In genomic region chr9:1222511-1222910, GRCh38 we compare ENCODE assay signal across 18 cellular contexts.
DNase-seq lines count a peak whose midpoint lies in the region; ATAC-seq, FAIRE-seq and TF ChIP-seq lines count a peak whose summit lies in the region.
"Had no signal": no experiment of that assay in that cellular context is flagged by ENCODE, and none has a peak within 500 bp of the region (broad histone marks: within the 10 kb centered on the region; RNA-seq: fewer than 3 reads in every experiment).

No MANE protein-coding gene starts in this region.

- H3K27me3 ChIP-seq in bronchial epithelial cell (ENCODE audit: control insufficient read depth, insufficient read depth, low read length) = no peaks in the 10 kb centered on the region

- DNase-seq in AG08395 (ENCODE audit: low spot score) (peak; percentile 42), HFF-Myc (ENCODE audit: extremely low read depth, low read depth) (peak; percentile 27), bronchial epithelial cell (ENCODE audit: low read depth) (peak; percentile 82), foreskin fibroblast (peak; percentile 62 to 69), NCI-H187 (lab: John Stamatoyannopoulos, UW) (no peak), NCI-H2029 (lab: John Stamatoyannopoulos, UW) (no peak)
- no peak for DNase-seq in stimulated activated CD4-positive, alpha-beta T cell treated with anti-CD3 and anti-CD28 coated beads, Interleukin-4, amount 100 ng/mL, for 1 hour
- DNase-seq: Calu3; CD4-positive, CD25-positive, alpha-beta regulatory T cell; DMS79; GF-D8; GOT3; MV-4-11; NCI-H1417 treated with DMSO at 0.1 percent for 48 hours; NCI-H69; NK-92 treated with Interleukin-12 subunit alpha and Interleukin-12 subunit beta, amount 100 ng/mL, for 24 hours; OCI-M1 had no signal

- TF ChIP-seq CTCF in HFF-Myc (IDR thresholded peaks at IDR 0.05; ENCODE audit: low read depth, low read length, missing control alignments) (no peak), bronchial epithelial cell (IDR thresholded peaks at IDR 0.05; ENCODE audit: insufficient read depth, low read length, severe bottlenecking) (no peak), foreskin fibroblast (IDR thresholded peaks at IDR 0.05; ENCODE audit: low read depth, low read length) (no peak)

- H3K36me3 ChIP-seq in bronchial epithelial cell (ENCODE audit: control insufficient read depth, insufficient read depth, low read length) = no peaks in the 10 kb centered on the region

- FAIRE-seq in bronchial epithelial cell (lab: Jason Lieb, UNC) = no peak

- H3K4me3 ChIP-seq in HFF-Myc (replicated peaks; ENCODE audit: low read depth, low read length) (no peak overlapping the region), bronchial epithelial cell (ENCODE audit: low read depth, low read length) (no peak overlapping the region), foreskin fibroblast (ENCODE audit: low read depth in 1 of 2, low read length in 2 of 2) (no peak overlapping the region)

- no peak for ATAC-seq in GM18498 (IDR thresholded peaks at IDR 0.05; ENCODE audit: unreplicated experiment)

Comparison
In these comparisons a context has a peak if more than half of its experiments do, and no peak if none do; other contexts are left out.
1. DNase-seq: peak in AG08395 (single experiment), HFF-Myc (single experiment), bronchial epithelial cell (single experiment) and foreskin fibroblast (2 of 2); none in NCI-H187 (0 of 2), stimulated activated CD4-positive, alpha-beta T cell treated with anti-CD3 and anti-CD28 coated beads, Interleukin-4, amount 100 ng/mL, for 1 hour (single experiment) and NCI-H2029 (single experiment).